ENCODE assay signal across 15 cellular contexts in genomic region chr15:95549168-95549738, GRCh38.
A peak's percentile ranks its signal among the peaks of the same experiment; 100 is the strongest.
DNase-seq lines count a peak whose midpoint lies in the region; ATAC-seq and TF ChIP-seq lines count a peak whose summit lies in the region.
"Had no signal": no experiment of that assay in that cellular context is flagged by ENCODE, and none has a peak within 500 bp of the region (broad histone marks: within the 10 kb centered on the region; RNA-seq: fewer than 3 reads in every experiment).

No MANE protein-coding gene starts in this region.

- H3K4me3 ChIP-seq in HEK293 (ENCODE audit: low read depth, low read length) (no peak overlapping the region), kidney epithelial cell (ENCODE audit: low read depth, low read length) (no peak overlapping the region)
- H3K4me3 ChIP-seq: BLaER1, GM23338, HAP-1 had no signal

- POLR2A ChIA-PET in HEK293 (lab: Yijun Ruan, JAX), result no interaction called here

- H3K27me3 ChIP-seq in kidney epithelial cell (ENCODE audit: control insufficient read depth, insufficient read depth, low read length), result no peaks in the 10 kb centered on the region
- H3K27me3 ChIP-seq: BLaER1 had no signal

- no peak overlapping the region for H3K27ac ChIP-seq in HEK293 (ENCODE audit: extremely low read depth, low read depth, low read length)
- H3K27ac ChIP-seq: BLaER1, C4-2B had no signal

- TF ChIP-seq CTCF in HEK293 (tag by site-specific recombination; IDR thresholded peaks at IDR 0.05) (no peak), kidney epithelial cell (IDR thresholded peaks at IDR 0.05; ENCODE audit: insufficient read depth, low read length, poor library complexity, severe bottlenecking) (no peak), GM10266 (IDR thresholded peaks at IDR 0.05; ENCODE audit: control insufficient read depth, insufficient read depth, low read depth, missing control alignments) (no peak)

- peak; percentile 54 for DNase-seq in EH (ENCODE audit: low read depth)
- DNase-seq in kidney epithelial cell (ENCODE audit: low read depth), result peak; percentile 9
- no peak for DNase-seq in NCI-H226
- DNase-seq in GM10266 (ENCODE audit: extremely low spot score), result no peak
- DNase-seq: Caco-2; CD4-positive, CD25-positive, alpha-beta regulatory T cell; CD8-positive, alpha-beta T cell; DMS153; DMS79 had no signal

- no peak for ATAC-seq in GM19463 (IDR thresholded peaks at IDR 0.05; ENCODE audit: unreplicated experiment)
- ATAC-seq: CD8-positive, alpha-beta T cell; GM23338 had no signal

- CTCF ChIA-PET in HEK293 (lab: Yijun Ruan, JAX), result interaction anchor here (0.6 to 0.8 kb wide), 2 partner anchors 78 to 139 kb away, joined by 3 read pairs; no protein-coding TSS in a partner anchor

- no peaks in the 10 kb centered on the region for H3K4me1 ChIP-seq in HEK293 (ENCODE audit: control insufficient read depth, insufficient read depth, low read length)
- H3K4me1 ChIP-seq: BLaER1, Caco-2, HAP-1 had no signal

- H3K36me3 ChIP-seq in HEK293 (ENCODE audit: control insufficient read depth in 2 of 2, insufficient read depth in 1 of 2, low read length in 2 of 2), result no peaks in the 10 kb centered on the region
- no peaks in the 10 kb centered on the region for H3K36me3 ChIP-seq in kidney epithelial cell (ENCODE audit: control insufficient read depth, insufficient read depth, low read length)
- H3K36me3 ChIP-seq: BLaER1, HAP-1 had no signal

- no peaks in the 10 kb centered on the region for H3K9me3 ChIP-seq in HEK293 (ENCODE audit: control insufficient read depth, insufficient read depth, low read depth, low read length)
- H3K9me3 ChIP-seq: BLaER1, Caco-2, HAP-1 had no signal

TF ChIP-seq in HEK293, 187 proteins besides CTCF, POLR2A, EP300 and RAD21 (continues in another document):
- TF ChIP-seq ZNF2 (tag by site-specific recombination; IDR thresholded peaks at IDR 0.05), result no peak
- no peak for TF ChIP-seq EGR2 (tag by site-specific recombination; IDR thresholded peaks at IDR 0.05; ENCODE audit: low read depth)
- TF ChIP-seq ZNF629 (tag by site-specific recombination; IDR thresholded peaks at IDR 0.05), result peak; percentile 57; the same call in 1 of the 2 replicates
- TF ChIP-seq ZNF133 (tag by site-specific recombination; IDR thresholded peaks at IDR 0.05), result 0 out of 2 replicates have a peak, but pooled peaks have one; percentile 34
- peak; percentile 93 for TF ChIP-seq PRDM10 (tag by site-specific recombination; IDR thresholded peaks at IDR 0.05)
- TF ChIP-seq, protein P1, sequence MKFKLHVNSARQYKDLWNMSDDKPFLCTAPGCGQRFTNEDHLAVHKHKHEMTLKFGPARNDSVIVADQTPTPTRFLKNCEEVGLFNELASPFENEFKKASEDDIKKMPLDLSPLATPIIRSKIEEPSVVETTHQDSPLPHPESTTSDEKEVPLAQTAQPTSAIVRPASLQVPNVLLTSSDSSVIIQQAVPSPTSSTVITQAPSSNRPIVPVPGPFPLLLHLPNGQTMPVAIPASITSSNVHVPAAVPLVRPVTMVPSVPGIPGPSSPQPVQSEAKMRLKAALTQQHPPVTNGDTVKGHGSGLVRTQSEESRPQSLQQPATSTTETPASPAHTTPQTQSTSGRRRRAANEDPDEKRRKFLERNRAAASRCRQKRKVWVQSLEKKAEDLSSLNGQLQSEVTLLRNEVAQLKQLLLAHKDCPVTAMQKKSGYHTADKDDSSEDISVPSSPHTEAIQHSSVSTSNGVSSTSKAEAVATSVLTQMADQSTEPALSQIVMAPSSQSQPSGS (tag by site-specific recombination; IDR thresholded peaks at IDR 0.05; ENCODE audit: low read depth), result peak; percentile 77
- TF ChIP-seq ZNF362 (tag by site-specific recombination; IDR thresholded peaks at IDR 0.05), result no peak
- no peak for TF ChIP-seq ZNF423 (tag by site-specific recombination; IDR thresholded peaks at IDR 0.05)
- TF ChIP-seq ZNF549 (tag by site-specific recombination; IDR thresholded peaks at IDR 0.05), result no peak
- TF ChIP-seq REST (tag by site-specific recombination; IDR thresholded peaks at IDR 0.05), result no peak
- TF ChIP-seq KLF16 (tag by site-specific recombination; IDR thresholded peaks at IDR 0.05), result peak; percentile 41; the same call in 1 of the 2 replicates
- no peak for TF ChIP-seq ZNF501 (tag by site-specific recombination; IDR thresholded peaks at IDR 0.05)
- no peak for TF ChIP-seq ZBTB49 (tag by site-specific recombination; IDR thresholded peaks at IDR 0.05; ENCODE audit: low read depth)
- no peak for TF ChIP-seq ZNF155 (tag by site-specific recombination; IDR thresholded peaks at IDR 0.05)
- TF ChIP-seq BCL11A (tag by site-specific recombination; IDR thresholded peaks at IDR 0.05; ENCODE audit: low read depth), result no peak
- TF ChIP-seq SCRT1 (tag by site-specific recombination; IDR thresholded peaks at IDR 0.05; ENCODE audit: borderline replicate concordance), result no peak

Comparison
In these comparisons a context has a peak if more than half of its experiments do, and no peak if none do; other contexts are left out.
1. DNase-seq: peak in EH (single experiment) and kidney epithelial cell (single experiment); none in NCI-H226 (single experiment) and GM10266 (single experiment).